Comparison of ENCODE assay signal across 22 cellular contexts in the genomic region with DNA sequence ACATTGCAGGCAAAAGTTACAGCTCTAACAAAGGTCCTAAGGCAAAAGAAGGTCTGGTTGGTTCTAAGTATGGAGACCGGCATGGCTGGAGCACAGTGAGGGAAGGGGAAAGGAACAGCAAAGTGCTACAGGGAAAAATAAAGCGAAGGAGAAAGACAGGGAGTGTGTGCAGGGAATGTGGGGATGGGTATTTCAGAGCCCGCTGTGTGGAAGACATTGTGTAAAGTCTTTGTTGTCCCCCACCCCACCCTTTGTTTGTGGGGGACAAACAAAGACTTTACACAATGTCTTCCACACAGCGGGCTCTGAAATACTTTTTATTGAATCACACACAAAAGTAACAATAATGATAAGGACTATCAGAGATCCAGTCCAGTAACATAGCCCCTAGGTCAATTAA. TPM values are rescaled to one million over a fixed set of nuclear protein-coding genes. Genes with fewer than 3 reads are reported as not detected.
DNase-seq lines count a peak whose midpoint lies in the region; TF ChIP-seq lines count a peak whose summit lies in the region.
"Had no signal": no experiment of that assay in that cellular context is flagged by ENCODE, and none has a peak within 500 bp of the region (broad histone marks: within the 10 kb centered on the region; RNA-seq: fewer than 3 reads in every experiment).

No MANE protein-coding gene starts in this region.

- DNase-seq in endothelial cell (ENCODE audit: low spot score) (no peak), neural crest cell (ENCODE audit: low read depth, low spot score) (no peak), substantia nigra (lab: John Stamatoyannopoulos, UW) (peak in 7 of 49 donors; percentile 2 to 32 (median 7)), OCI-LY7 (ENCODE audit: low spot score) (no peak), coronary artery (ENCODE audit: low spot score) (no peak), NCI-H187 treated with DMSO at 0.1 percent for 48 hours (lab: John Stamatoyannopoulos, UW) (no peak)
- DNase-seq in NK-92 treated with Interleukin-12 subunit alpha and Interleukin-12 subunit beta, amount 100 ng/mL, for 24 hours (lab: John Stamatoyannopoulos, UW): no peak
- DNase-seq: Caco-2; CD4-positive, alpha-beta memory T cell; DND-41; HFFc6; KBM-7; MM.1S; NCI-H1048; NCI-H1436; NCI-H1930; NCI-H510A; SIG-M5; SK-N-SH had no signal

- H3K4me2 ChIP-seq in OCI-LY7 (ENCODE audit: low read length): no peak overlapping the region
- H3K4me2 ChIP-seq: BLaER1, SK-N-SH had no signal

- H3K4me3 Mint-ChIP-seq in endothelial cell (ENCODE audit: unreplicated experiment): no peak overlapping the region
- no peak overlapping the region for H3K4me3 Mint-ChIP-seq in neural crest cell
- H3K4me3 Mint-ChIP-seq: CD4-positive, alpha-beta memory T cell; HFFc6 had no signal

- BruUV-seq in OCI-LY7 (replicated peaks; lab: Mats Ljungman, UMichigan): no TSS peak

- TF ChIP-seq CTCF in endothelial cell (IDR thresholded peaks at IDR 0.05; ENCODE audit: unreplicated experiment): no peak
- no peak for TF ChIP-seq CTCF in neural crest cell (conservative IDR thresholded peaks at IDR 0.05)
- TF ChIP-seq CTCF in OCI-LY7 (conservative IDR thresholded peaks at IDR 0.05; ENCODE audit: low read length): no peak
- TF ChIP-seq CTCF in coronary artery (IDR thresholded peaks at IDR 0.05): no peak

- POLR2A ChIA-PET in OCI-LY7 (lab: Charles Lee): no interaction called here

- no peaks in the 10 kb centered on the region for H4K20me1 ChIP-seq in OCI-LY7 (ENCODE audit: insufficient read depth, low read length)
- H4K20me1 ChIP-seq: BLaER1 had no signal

- H3K4me3 ChIP-seq in OCI-LY7 (ENCODE audit: low read depth, low read length, poor library complexity, severe bottlenecking) (no peak overlapping the region), coronary artery (no peak overlapping the region)
- H3K4me3 ChIP-seq: BLaER1 had no signal

- intact Hi-C loops in OCI-LY7 (cut with micrococcal nuclease; ENCODE audit: unreplicated experiment): no loop called here

- CTCF ChIA-PET in OCI-LY7 (lab: Charles Lee; ENCODE audit: unreplicated experiment): no interaction called here

- peaks cover 9% of the 10 kb centered on the region for H3K4me1 Mint-ChIP-seq in endothelial cell (ENCODE audit: unreplicated experiment)
- peaks cover 9% of the 10 kb centered on the region for H3K4me1 Mint-ChIP-seq in neural crest cell
- H3K4me1 Mint-ChIP-seq: CD4-positive, alpha-beta memory T cell had no signal

- no peaks in the 10 kb centered on the region for H3K36me3 ChIP-seq in OCI-LY7 (ENCODE audit: insufficient read depth, low read length)
- H3K36me3 ChIP-seq: BLaER1 had no signal

- H3K9me3 ChIP-seq in OCI-LY7 (ENCODE audit: low read length): no peaks in the 10 kb centered on the region
- H3K9me3 ChIP-seq: BLaER1, Caco-2, SK-N-SH had no signal

- H3K27me3 Mint-ChIP-seq in endothelial cell (ENCODE audit: unreplicated experiment) (peaks cover 2% of the 10 kb centered on the region), neural crest cell (ENCODE audit: low read depth) (no peaks in the 10 kb centered on the region)
- H3K27me3 Mint-ChIP-seq: CD4-positive, alpha-beta memory T cell had no signal

- H3K4me1 ChIP-seq in OCI-LY7 (ENCODE audit: insufficient read depth, low read length, poor library complexity, severe bottlenecking): no peaks in the 10 kb centered on the region
- H3K4me1 ChIP-seq: BLaER1, Caco-2 had no signal

- H3K27ac ChIP-seq in angular gyrus (ENCODE audit: low read depth, low read length): peak overlapping the region; percentile 86
- peak overlapping the region; percentile 70 for H3K27ac ChIP-seq in substantia nigra (ENCODE audit: low read depth, low read length, poor library complexity, severe bottlenecking)
- H3K27ac ChIP-seq in OCI-LY7 (ENCODE audit: low read depth, low read length, poor library complexity, severe bottlenecking): no peak overlapping the region
- H3K27ac ChIP-seq in coronary artery: no peak overlapping the region
- H3K27ac ChIP-seq: BLaER1, HL-60 had no signal

- no peaks in the 10 kb centered on the region for H3K79me2 ChIP-seq in OCI-LY7 (ENCODE audit: insufficient read depth, low read depth, low read length)

- H2AFZ ChIP-seq in OCI-LY7 (ENCODE audit: low read length): no peak overlapping the region

- H3K36me3 Mint-ChIP-seq in endothelial cell (ENCODE audit: low read depth, unreplicated experiment): no peaks in the 10 kb centered on the region
- no peaks in the 10 kb centered on the region for H3K36me3 Mint-ChIP-seq in neural crest cell (ENCODE audit: low read depth)

- H3K27ac Mint-ChIP-seq in endothelial cell (ENCODE audit: unreplicated experiment) (peak overlapping the region; percentile 80), neural crest cell (ENCODE audit: unreplicated experiment) (peak overlapping the region; percentile 65)
- H3K27ac Mint-ChIP-seq: CD4-positive, alpha-beta memory T cell; HFFc6 had no signal

- H3K9me3 Mint-ChIP-seq in endothelial cell (ENCODE audit: unreplicated experiment): no peaks in the 10 kb centered on the region
- no peaks in the 10 kb centered on the region for H3K9me3 Mint-ChIP-seq in neural crest cell
- H3K9me3 Mint-ChIP-seq: CD4-positive, alpha-beta memory T cell; HFFc6 had no signal

- H3K9me2 ChIP-seq in OCI-LY7 (ENCODE audit: insufficient read depth, low read length): no peaks in the 10 kb centered on the region
- H3K9me2 ChIP-seq: SK-N-SH had no signal

RNA-seq across cellular contexts. Expression of a gene that starts 28.9 kb away (rescaled TPM):
- 0.26 TPM for total RNA-seq in endothelial cell (ENCODE audit: unreplicated experiment)
- 0.23 and 0.37 TPM in 2 replicates for total RNA-seq in neural crest cell
- total RNA-seq in OCI-LY7 (2014; rRNA removed; shearing (Covaris generic)): 0.25 and 0.31 TPM in 2 replicates
- total RNA-seq in OCI-LY7 (2022): 1.3 and 2.1 TPM in 2 replicates
- total RNA-seq: HFFc6 had no signal

RNA-seq across cellular contexts. Expression of a gene that starts 42.1 kb away (rescaled TPM):
- 4.2 TPM for total RNA-seq in endothelial cell (ENCODE audit: unreplicated experiment)
- total RNA-seq in neural crest cell: 5.8 and 7.9 TPM in 2 replicates
- 3.8 and 13.3 TPM in 2 replicates for total RNA-seq in OCI-LY7 (2014; rRNA removed; shearing (Covaris generic))
- 10.8 and 14.1 TPM in 2 replicates for total RNA-seq in OCI-LY7 (2022)

RNA-seq across cellular contexts. Expression of a gene that starts 42.1 kb away (rescaled TPM):
- 6.9 TPM for total RNA-seq in endothelial cell (ENCODE audit: unreplicated experiment)
- 6.8 and 8.2 TPM in 2 replicates for total RNA-seq in neural crest cell
- total RNA-seq in OCI-LY7 (2014; rRNA removed; shearing (Covaris generic)): 7.9 and 12.5 TPM in 2 replicates
- 11.9 and 12.7 TPM in 2 replicates for total RNA-seq in OCI-LY7 (2022)

Comparison
In these comparisons a context has a peak if more than half of its experiments do, and no peak if none do; other contexts are left out.
1. H3K27ac ChIP-seq: peak in angular gyrus (single experiment) and substantia nigra (single experiment); none in OCI-LY7 (single experiment) and coronary artery (0 of 2).